Comparison of ENCODE assay signal across 26 cellular contexts in the genomic region with DNA sequence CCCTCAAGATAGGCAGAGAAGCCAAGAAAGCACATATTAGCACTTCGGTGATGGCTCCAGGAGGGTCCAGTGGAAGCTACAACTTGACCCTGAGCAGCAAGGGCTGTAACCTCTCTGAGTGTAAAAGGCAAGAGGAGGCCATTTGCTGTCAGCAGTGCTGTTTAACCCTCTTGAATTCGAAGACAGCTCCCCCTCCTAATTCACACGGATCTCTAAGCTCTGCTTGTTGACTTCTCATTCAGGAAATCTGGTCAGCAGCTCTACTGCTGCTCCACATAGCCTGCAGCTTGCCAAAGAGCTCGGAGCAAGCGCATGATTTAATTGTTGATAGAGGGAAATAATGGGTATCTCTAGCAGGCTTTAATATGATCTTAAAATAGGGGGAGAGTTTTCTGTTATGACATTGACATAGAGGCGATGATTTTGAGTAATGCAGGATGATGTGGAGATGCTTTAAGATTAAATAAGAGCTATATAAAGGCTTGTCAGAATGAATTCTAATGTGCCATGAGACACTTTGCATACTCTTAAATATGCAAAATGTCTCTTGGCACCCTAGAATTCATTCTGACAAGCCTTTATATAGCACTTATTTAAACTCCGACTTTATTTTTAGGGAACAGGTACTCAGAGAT.
A peak's percentile ranks its signal among the peaks of the same experiment; 100 is the strongest.
DNase-seq lines count a peak whose midpoint lies in the region; ATAC-seq, FAIRE-seq and TF ChIP-seq lines count a peak whose summit lies in the region.
"Had no signal": no experiment of that assay in that cellular context is flagged by ENCODE, and none has a peak within 500 bp of the region (broad histone marks: within the 10 kb centered on the region; RNA-seq: fewer than 3 reads in every experiment).

No MANE protein-coding gene starts in this region.

- H3K4me3 ChIP-seq in H7 (ENCODE audit: insufficient read depth, low read depth, low read length): no peak overlapping the region
- no peak overlapping the region for H3K4me3 ChIP-seq in H1 (ENCODE audit: extremely low read depth in 1 of 4, insufficient read depth in 2 of 4, low read depth in 3 of 4, low read length in 4 of 4)
- H3K4me3 ChIP-seq in neural cell (ENCODE audit: low read length): peak overlapping the region; percentile 48
- H3K4me3 ChIP-seq in Peyer's patch: no peak overlapping the region
- H3K4me3 ChIP-seq: colonic mucosa, GM23248, mucosa of descending colon, stomach, transverse colon had no signal

- no peaks in the 10 kb centered on the region for H3K79me1 ChIP-seq in H1 (ENCODE audit: low read depth, low read length)

- no peaks in the 10 kb centered on the region for H3K23me2 ChIP-seq in H1 (ENCODE audit: low read depth, low read length)

- H3K79me2 ChIP-seq in H1 (ENCODE audit: control insufficient read depth in 1 of 2, insufficient read depth in 2 of 2, low read length in 2 of 2) (no peaks in the 10 kb centered on the region), neural cell (replicated peaks; ENCODE audit: insufficient read depth, low read length) (no peaks in the 10 kb centered on the region)

- H2BK20ac ChIP-seq in H1 (ENCODE audit: low read length): no peak overlapping the region

- ATAC-seq in HG02973 (IDR thresholded peaks at IDR 0.05; ENCODE audit: unreplicated experiment): no peak
- no peak for ATAC-seq in GM18907 (IDR thresholded peaks at IDR 0.05; ENCODE audit: unreplicated experiment)
- ATAC-seq: activated naive CD8-positive, alpha-beta T cell treated with anti-CD3 and anti-CD28 coated beads, Interleukin-2, amount 50 U/mL, for 24 hours; mucosa of descending colon; T-helper 17 cell had no signal

- no peak overlapping the region for H4K91ac ChIP-seq in H1 (replicated peaks; ENCODE audit: insufficient read length, low read length)

- H3K9me3 ChIP-seq in H1 (ENCODE audit: insufficient read depth in 2 of 2, low read depth in 1 of 2, low read length in 1 of 2) (no peaks in the 10 kb centered on the region), neural cell (ENCODE audit: low read length) (no peaks in the 10 kb centered on the region), Peyer's patch (no peaks in the 10 kb centered on the region)
- H3K9me3 ChIP-seq: colonic mucosa, mucosa of descending colon, neutrophil, stomach, transverse colon had no signal

- POLR2A ChIA-PET in H1 (lab: Charles Lee; ENCODE audit: partially characterized antibody): no interaction called here

- no peaks in the 10 kb centered on the region for H3K9me2 ChIP-seq in neural cell (ENCODE audit: insufficient read depth, low read length)

- H3K4me2 ChIP-seq in H1 (ENCODE audit: insufficient read depth in 1 of 2, low read depth in 2 of 2, low read length in 2 of 2) (no peak overlapping the region), neural cell (ENCODE audit: low read length) (peak overlapping the region; percentile 45)

- no peak for TF ChIP-seq CTCF in H1 (IDR thresholded peaks at IDR 0.05; ENCODE audit: control extremely low read depth in 1 of 3, insufficient read depth in 1 of 3, low read depth in 1 of 3, low read length in 3 of 3)
- no peak for TF ChIP-seq CTCF in neural cell (IDR thresholded peaks at IDR 0.05; ENCODE audit: poor library complexity, severe bottlenecking)
- TF ChIP-seq CTCF in Peyer's patch (IDR thresholded peaks at IDR 0.05): no peak

- H2BK5ac ChIP-seq in H1 (ENCODE audit: low read depth, low read length): no peak overlapping the region

- H3K27ac ChIP-seq in H1 (ENCODE audit: low read depth, low read length) (no peak overlapping the region), neural cell (ENCODE audit: low read length) (peak overlapping the region; percentile 59), Peyer's patch (no peak overlapping the region)
- H3K27ac ChIP-seq: brain microvascular endothelial cell, colonic mucosa, GM23248, HL-60, neutrophil, stomach, transverse colon, VCaP had no signal

- H3K27me3 ChIP-seq in H7 (ENCODE audit: control insufficient read depth, insufficient read depth, low read length) (no peaks in the 10 kb centered on the region), H1 (replicated peaks in 1 of 4; ENCODE audit: control insufficient read depth in 3 of 4, extremely low read depth in 1 of 4, insufficient read depth in 3 of 4, low read length in 3 of 4) (peaks cover 0 to 1% (median 0%) of the 10 kb centered on the region in 4 experiments; a peak in 1 of 7 replicates), neural cell (ENCODE audit: insufficient read depth, low read depth, low read length) (no peaks in the 10 kb centered on the region), Peyer's patch (no peaks in the 10 kb centered on the region)
- H3K27me3 ChIP-seq: brain microvascular endothelial cell, colonic mucosa, neutrophil, stomach, transverse colon had no signal

- no peak overlapping the region for H4K8ac ChIP-seq in H1 (ENCODE audit: extremely low read depth, insufficient read depth, low read length)

- no peak overlapping the region for H3K23ac ChIP-seq in H1 (ENCODE audit: insufficient read length)

- no peak overlapping the region for H3K56ac ChIP-seq in H1 (replicated peaks; ENCODE audit: insufficient read length, low read depth, low read length)

- H3K36me3 ChIP-seq in H7 (replicated peaks; ENCODE audit: control insufficient read depth, insufficient read depth, low read length): no peaks in the 10 kb centered on the region
- H3K36me3 ChIP-seq in H1 (ENCODE audit: control insufficient read depth in 2 of 4, insufficient read depth in 4 of 4, low read length in 3 of 4): no peaks in the 10 kb centered on the region
- no peaks in the 10 kb centered on the region for H3K36me3 ChIP-seq in neural cell (ENCODE audit: insufficient read depth, low read length)
- no peaks in the 10 kb centered on the region for H3K36me3 ChIP-seq in Peyer's patch
- H3K36me3 ChIP-seq: brain microvascular endothelial cell, colonic mucosa, neutrophil, transverse colon had no signal

- WGBS in H1 (ENCODE audit: extremely low coverage in 1 of 2, insufficient coverage in 1 of 2, insufficient read length in 1 of 2, insufficient replicate concordance in 2 of 2, low coverage in 1 of 2, low lambda C conversion rate in 2 of 2, missing lambda C conversion rate in 1 of 2), 2 experiments: 79% methylated on average over 7 of the region's 7 CpGs; no CpG with 5 or more reads in 1 of the 2 experiments

- TF ChIP-seq RAD21 in H1 (IDR thresholded peaks at IDR 0.05 in 1 of 2, conservative IDR thresholded peaks at IDR 0.05 in 1 of 2; ENCODE audit: low read depth in 2 of 2, low read length in 2 of 2) (no peak), neural cell (conservative IDR thresholded peaks at IDR 0.05) (no peak)

- no peak for TF ChIP-seq POLR2A in H1 (IDR thresholded peaks at IDR 0.05; ENCODE audit: control extremely low read depth in 1 of 2, low read depth in 2 of 2, low read length in 2 of 2)
- no peak for TF ChIP-seq POLR2A in Peyer's patch (IDR thresholded peaks at IDR 0.05)

- no peaks in the 10 kb centered on the region for H4K20me1 ChIP-seq in H1 (replicated peaks in 1 of 2; ENCODE audit: control insufficient read depth in 1 of 2, insufficient read depth in 2 of 2, low read length in 2 of 2)
- no peaks in the 10 kb centered on the region for H4K20me1 ChIP-seq in neural cell (ENCODE audit: insufficient read depth)

- no peak overlapping the region for H2BK12ac ChIP-seq in H1 (ENCODE audit: low read depth, low read length)

- H2AFZ ChIP-seq in H1 (ENCODE audit: low read length) (peak overlapping the region; percentile 9), neural cell (ENCODE audit: low read depth, low read length) (no peak overlapping the region)
- H2AFZ ChIP-seq: GM23248 had no signal

- no peak overlapping the region for H3K9ac ChIP-seq in H1 (replicated peaks in 1 of 4; ENCODE audit: extremely low read depth in 1 of 4, low read depth in 3 of 4, low read length in 3 of 4)
- H3K9ac ChIP-seq in neural cell (ENCODE audit: low read length): peak overlapping the region; percentile 36
- H3K9ac ChIP-seq: GM23248 had no signal

- H3K4me1 ChIP-seq in H1 (replicated peaks in 1 of 4; ENCODE audit: control insufficient read depth in 3 of 4, insufficient read depth in 4 of 4, low read length in 3 of 4): peaks cover 0 to 5% (median 0%) of the 10 kb centered on the region in 4 experiments; a peak in 1 of 7 replicates
- peaks cover 0 to 3% (median 0%) of the 10 kb centered on the region in 4 donors for H3K4me1 ChIP-seq in Peyer's patch
- H3K4me1 ChIP-seq: colonic mucosa, stomach had no signal

- DNase-seq in H7: peak; percentile 16
- DNase-seq in NCI-H2227 (lab: John Stamatoyannopoulos, UW; ENCODE audit: unreplicated experiment): peak; percentile 23
- DNase-seq in H1 (ENCODE audit: low read depth in 1 of 2, low spot score in 2 of 2): peak in 1 of 2 experiments; percentile 7
- DNase-seq in Peyer's patch: no peak
- DNase-seq: activated effector memory CD4-positive, alpha-beta T cell treated with anti-CD3 and anti-CD28 coated beads, Interleukin-2, amount 50 U/mL, for 16 hours; activated naive CD8-positive, alpha-beta T cell treated with anti-CD3 and anti-CD28 coated beads, Interleukin-2, amount 50 U/mL, for 24 hours; brain microvascular endothelial cell; CD4-positive, CD25-positive, alpha-beta regulatory T cell; colonic mucosa; GM23248; mucosa of descending colon; NCI-H1694 treated with DMSO at 0.1 percent for 48 hours; NCI-H510A treated with DMSO at 0.1 percent for 48 hours; OCI-M1; SHP77; stimulated activated CD4-positive, alpha-beta T cell treated with anti-CD3 and anti-CD28 coated beads, Interleukin-4, amount 100 ng/mL, for 4 hours; stomach; T-helper 17 cell; transverse colon had no signal

- H2BK120ac ChIP-seq in H1 (replicated peaks; ENCODE audit: low read depth, low read length): no peak overlapping the region

- no peaks in the 10 kb centered on the region for H3F3A ChIP-seq in neural cell (ENCODE audit: insufficient read depth, low read length, poor library complexity, severe bottlenecking)

- H2AK5ac ChIP-seq in H1 (ENCODE audit: low read depth, low read length): no peak overlapping the region

- peak; percentile 48 for FAIRE-seq in H1 (lab: Jason Lieb, UNC)
- FAIRE-seq: endometrium had no signal

- no peak overlapping the region for H3K18ac ChIP-seq in H1 (ENCODE audit: extremely low read depth, low read length)

- H3K4ac ChIP-seq in H1 (replicated peaks; ENCODE audit: insufficient read length, low read depth, low read length): no peak overlapping the region

- no peak overlapping the region for H2BK15ac ChIP-seq in H1 (ENCODE audit: low read length)

- no peak overlapping the region for H4K5ac ChIP-seq in H1 (ENCODE audit: insufficient read length, low read depth, low read length)

- no peak for TF ChIP-seq EP300 in H1 (IDR thresholded peaks at IDR 0.05; ENCODE audit: borderline replicate concordance in 1 of 2, low read depth in 2 of 2, low read length in 2 of 2)
- peak; percentile 45 for TF ChIP-seq EP300 in neural cell (conservative IDR thresholded peaks at IDR 0.05; ENCODE audit: poor library complexity, severe bottlenecking)

- CTCF ChIA-PET in H1 (lab: Charles Lee; ENCODE audit: partially characterized antibody): interaction anchor here (0.5 to 0.8 kb wide), 3 partner anchors 17 to 71 kb away, joined by 3 read pairs; no protein-coding TSS in a partner anchor

- H3K14ac ChIP-seq in H1 (ENCODE audit: insufficient read length): no peak overlapping the region

TF ChIP-seq in H1, 55 proteins besides CTCF, POLR2A, EP300 and RAD21 (continues in another document):
- no peak for TF ChIP-seq CBX5 (IDR thresholded peaks at IDR 0.05; ENCODE audit: low read depth, low read length)

TF ChIP-seq in neural cell, 6 proteins besides CTCF, POLR2A, EP300 and RAD21 (continues in another document):
- TF ChIP-seq SMC3 (conservative IDR thresholded peaks at IDR 0.05; ENCODE audit: poor library complexity) (no peak), TAF1 (IDR thresholded peaks at IDR 0.05; ENCODE audit: low read depth) (no peak)

Comparison
In these comparisons a context has a peak if more than half of its experiments do, and no peak if none do; other contexts are left out.
1. DNase-seq: peak in H7 (single experiment) and NCI-H2227 (single experiment); none in Peyer's patch (0 of 3).